In the genomic region with DNA sequence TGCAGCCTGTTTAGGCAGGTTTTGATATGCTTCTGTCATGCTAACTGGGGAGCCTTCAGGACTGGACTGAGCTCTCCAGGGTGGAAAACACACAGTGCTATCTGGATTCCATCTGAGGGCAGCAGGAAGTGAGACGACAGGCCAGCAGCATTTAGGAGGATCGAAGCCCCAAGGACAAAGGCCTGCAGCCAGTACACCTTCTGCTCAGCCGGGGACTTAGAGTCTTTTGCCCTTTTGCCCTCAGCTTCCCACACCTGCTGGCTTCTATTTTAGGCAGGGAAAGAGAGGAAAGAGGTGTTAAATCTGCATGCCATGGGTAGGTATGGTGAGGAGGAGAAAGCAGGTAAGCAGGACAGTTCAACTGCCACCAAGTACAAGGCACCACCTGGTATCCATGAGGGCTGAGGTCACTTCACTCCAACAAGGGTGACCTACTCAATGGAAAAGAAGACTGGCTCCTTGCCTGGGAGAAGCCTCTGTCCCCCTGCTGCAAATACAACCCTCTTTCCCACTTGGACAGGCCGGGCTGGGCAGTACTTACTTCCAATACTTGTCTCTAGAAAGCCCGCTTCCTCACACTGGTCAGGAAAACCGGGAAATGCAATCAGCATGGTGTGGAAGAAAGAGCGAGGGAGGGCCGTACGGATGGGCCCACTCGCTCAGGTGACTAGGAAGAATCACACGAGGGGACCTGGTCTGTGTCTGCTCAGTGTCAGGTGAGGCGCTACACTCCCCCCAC, we compare ENCODE assay signal across 21 cellular contexts. TPM values are rescaled to one million over a fixed set of nuclear protein-coding genes. Genes with fewer than 3 reads are reported as not detected.
DNase-seq lines count a peak whose midpoint lies in the region; ATAC-seq and TF ChIP-seq lines count a peak whose summit lies in the region.
"Had no signal": no experiment of that assay in that cellular context is flagged by ENCODE, and none has a peak within 500 bp of the region (broad histone marks: within the 10 kb centered on the region; RNA-seq: fewer than 3 reads in every experiment).

No MANE protein-coding gene starts in this region.

- H3K4me1 Mint-ChIP-seq in GM23338, result peaks cover 26% of the 10 kb centered on the region
- H3K4me1 Mint-ChIP-seq in activated CD4-positive, alpha-beta memory T cell treated with anti-CD3 and anti-CD28 coated beads for 36 hours (ENCODE audit: low read depth), result peaks cover 20% of the 10 kb centered on the region
- H3K4me1 Mint-ChIP-seq: neural progenitor cell had no signal

- H3K4me3 Mint-ChIP-seq in GM23338, result no peak overlapping the region
- H3K4me3 Mint-ChIP-seq in activated CD4-positive, alpha-beta memory T cell treated with anti-CD3 and anti-CD28 coated beads for 36 hours, result no peak overlapping the region
- H3K4me3 Mint-ChIP-seq: activated CD4-positive, alpha-beta T cell treated with anti-CD3 and anti-CD28 coated beads for 36 hours; neural progenitor cell had no signal

- H3K4ac ChIP-seq in trophoblast cell (ENCODE audit: low read depth, low read length), result no peak overlapping the region

- H4K91ac ChIP-seq in trophoblast cell (ENCODE audit: low read depth, low read length), result no peak overlapping the region

- H3K36me3 ChIP-seq in GM23338 (ENCODE audit: insufficient read depth) (peaks cover 11% of the 10 kb centered on the region; the same call in 1 of the 2 replicates), OCI-LY3 (replicated peaks; ENCODE audit: low read depth, low read length) (peaks cover 29% of the 10 kb centered on the region), esophagus (ENCODE audit: control insufficient read depth in 2 of 2, insufficient read depth in 2 of 2, low read length in 1 of 2) (peaks cover 9 to 16% of the 10 kb centered on the region in 2 donors), trophoblast cell (ENCODE audit: control insufficient read depth in 1 of 2, insufficient read depth in 2 of 2, low read length in 2 of 2) (peaks cover 23 to 24% of the 10 kb centered on the region in 2 experiments), SK-N-SH (replicated peaks in 1 of 2; ENCODE audit: control insufficient read depth in 1 of 2, insufficient read depth in 2 of 2, low read length in 1 of 2) (peaks cover 22 to 51% of the 10 kb centered on the region in 2 experiments)
- H3K36me3 ChIP-seq: neural progenitor cell had no signal

- intact Hi-C loops in activated CD4-positive, alpha-beta memory T cell treated with anti-CD3 and anti-CD28 coated beads for 36 hours (cut with micrococcal nuclease), result no loop called here

- no peak for TF ChIP-seq EP300 in SK-N-SH (IDR thresholded peaks at IDR 0.05; ENCODE audit: borderline replicate concordance in 1 of 2, low read depth in 1 of 2, low read length in 1 of 2)

- no peak overlapping the region for H3K23ac ChIP-seq in trophoblast cell (ENCODE audit: low read length)

- CTCF ChIA-PET in activated CD4-positive, alpha-beta memory T cell treated with anti-CD3 and anti-CD28 coated beads for 36 hours (lab: Charles Lee), result no interaction called here
- CTCF ChIA-PET in SK-N-SH (lab: Yijun Ruan, JAX), result interaction anchor here (2.0 kb wide), 1 partner anchor 30 kb away, joined by 8 read pairs; no protein-coding TSS in a partner anchor

- H3K4me2 ChIP-seq in GM23338 (no peak overlapping the region), OCI-LY3 (ENCODE audit: low read length) (peak overlapping the region; percentile 77), trophoblast cell (ENCODE audit: low read length) (no peak overlapping the region), SK-N-SH (no peak overlapping the region)
- H3K4me2 ChIP-seq: neural progenitor cell had no signal

- H3K4me1 ChIP-seq in GM23338 (ENCODE audit: insufficient read depth) (no peaks in the 10 kb centered on the region; the same call in 1 of the 2 replicates), OCI-LY3 (ENCODE audit: low read length) (peaks cover 94% of the 10 kb centered on the region), esophagus (ENCODE audit: control insufficient read depth in 2 of 2, insufficient read depth in 2 of 2, low read length in 1 of 2) (peaks cover 3 to 25% of the 10 kb centered on the region in 2 donors), trophoblast cell (ENCODE audit: control insufficient read depth in 1 of 2, insufficient read depth in 2 of 2, low read length in 2 of 2) (peaks cover 11 to 18% of the 10 kb centered on the region in 2 experiments), SK-N-SH (ENCODE audit: control insufficient read depth in 1 of 2, insufficient read depth in 2 of 2, low read depth in 1 of 2, low read length in 1 of 2) (peaks cover 0 to 5% of the 10 kb centered on the region in 2 experiments; a peak in 1 of 4 replicates)
- H3K4me1 ChIP-seq: neural progenitor cell had no signal

- no peak for TF ChIP-seq RAD21 in SK-N-SH (IDR thresholded peaks at IDR 0.05; ENCODE audit: low read length)

- H2BK120ac ChIP-seq in trophoblast cell (ENCODE audit: insufficient read depth, low read length, poor library complexity), result no peak overlapping the region

- POLR2A ChIA-PET in activated CD4-positive, alpha-beta memory T cell treated with anti-CD3 and anti-CD28 coated beads for 36 hours (lab: Charles Lee), result no interaction called here
- POLR2A ChIA-PET in SK-N-SH (lab: Yijun Ruan, JAX), result interaction anchor here (0.7 kb wide), 1 partner anchor 74 kb away, joined by 3 read pairs; no protein-coding TSS in a partner anchor

- WGBS in esophagus, 2 donors, result 74 to 75% methylated on average over 12 of the region's 12 CpGs
- no CpG with 5 or more reads among the region's 12 CpGs for WGBS in trophoblast cell (ENCODE audit: extremely low coverage, insufficient coverage, insufficient read length)
- WGBS in SK-N-SH (ENCODE audit: low lambda C conversion rate), result 82% methylated on average over 11 of the region's 12 CpGs

- no peak overlapping the region for H4K12ac ChIP-seq in trophoblast cell (ENCODE audit: low read depth, low read length)

- ATAC-seq in GM23338, result no peak
- ATAC-seq: activated CD4-positive, alpha-beta T cell treated with anti-CD3 and anti-CD28 coated beads for 36 hours; Panc1 had no signal

- H4K8ac ChIP-seq in trophoblast cell (ENCODE audit: low read depth, low read length), result no peak overlapping the region

- H3K27ac ChIP-seq in GM23338 (ENCODE audit: low read depth) (peak overlapping the region; percentile 19; the same call in 1 of the 2 replicates), OCI-LY3 (ENCODE audit: low read length) (peak overlapping the region; percentile 96), esophagus (ENCODE audit: low read depth in 2 of 2, low read length in 1 of 2) (peak overlapping the region; percentile 30 to 40), trophoblast cell (ENCODE audit: low read depth, low read length) (peak overlapping the region; percentile 24), SK-N-SH (ENCODE audit: low read depth in 2 of 2, low read length in 1 of 2) (no peak overlapping the region; a peak in 1 of 4 replicates)
- H3K27ac ChIP-seq: neural progenitor cell, SK-N-MC, thoracic aorta had no signal

- no peak overlapping the region for H2BK12ac ChIP-seq in trophoblast cell (ENCODE audit: low read length)

- H3K18ac ChIP-seq in trophoblast cell (ENCODE audit: low read length), result no peak overlapping the region

- 0 out of 2 replicates have a peak, but pooled peaks cover 2% of the 10 kb centered on the region for H3K79me2 ChIP-seq in GM23338 (replicated peaks; ENCODE audit: insufficient read depth)
- H3K79me2 ChIP-seq in OCI-LY3 (ENCODE audit: low read length), result peaks cover 24% of the 10 kb centered on the region
- H3K79me2 ChIP-seq in trophoblast cell (ENCODE audit: control insufficient read depth, insufficient read depth, low read length, poor library complexity), result no peaks in the 10 kb centered on the region
- no peaks in the 10 kb centered on the region for H3K79me2 ChIP-seq in SK-N-SH (ENCODE audit: insufficient read depth)

- peaks cover 3% of the 10 kb centered on the region for H3K79me1 ChIP-seq in trophoblast cell (ENCODE audit: low read length)

- no peak for DNase-seq in GM23338 (ENCODE audit: low spot score)
- peak in 1 of 2 donors; percentile 12 for DNase-seq in trophoblast cell
- no peak for DNase-seq in activated CD4-positive, alpha-beta memory T cell treated with anti-CD3 and anti-CD28 coated beads for 36 hours
- no peak for DNase-seq in SK-N-SH
- DNase-seq in middle frontal gyrus (ENCODE audit: extremely low spot score, low spot score), result no peak
- DNase-seq: activated CD4-positive, alpha-beta T cell treated with anti-CD3 and anti-CD28 coated beads for 36 hours; Caco-2; dorsolateral prefrontal cortex; erythroblast; NCI-H1417 treated with DMSO at 0.1 percent for 48 hours; NCI-H748 treated with DMSO at 0.1 percent for 48 hours; T1000 had no signal

- H3K4me3 ChIP-seq in GM23338 (no peak overlapping the region), OCI-LY3 (ENCODE audit: low read length) (peak overlapping the region; percentile 46), esophagus (ENCODE audit: low read depth in 1 of 2, low read length in 2 of 2) (no peak overlapping the region), trophoblast cell (ENCODE audit: low read depth, low read length) (no peak overlapping the region), SK-N-SH (ENCODE audit: low read depth in 2 of 2, low read length in 1 of 2) (no peak overlapping the region)
- H3K4me3 ChIP-seq: dorsolateral prefrontal cortex, neural progenitor cell, SK-N-MC, thoracic aorta had no signal

- no peak for TF ChIP-seq CTCF in GM23338 (conservative IDR thresholded peaks at IDR 0.05; ENCODE audit: low read depth in 2 of 2)
- no peak for TF ChIP-seq CTCF in OCI-LY3 (IDR thresholded peaks at IDR 0.05; ENCODE audit: low read depth, low read length)
- TF ChIP-seq CTCF in SK-N-SH (IDR thresholded peaks at IDR 0.05), result no peak

- no peaks in the 10 kb centered on the region for H3K9me3 Mint-ChIP-seq in GM23338
- H3K9me3 Mint-ChIP-seq in activated CD4-positive, alpha-beta memory T cell treated with anti-CD3 and anti-CD28 coated beads for 36 hours, result no peaks in the 10 kb centered on the region
- H3K9me3 Mint-ChIP-seq: activated T-helper 2 cell treated with anti-CD3 and anti-CD28 coated beads, Interferon-gamma antibody, Interleukin-2, Interleukin-4, amounts not matched to agents 10 μg/mL and 5 μg/mL and 100 μg/mL, durations not matched to agents 14 hours and 24 hours and 36 hours; neural progenitor cell had no signal

- H3K9me2 ChIP-seq in GM23338 (ENCODE audit: insufficient read depth) (no peaks in the 10 kb centered on the region), SK-N-SH (no peaks in the 10 kb centered on the region)

- H3K9ac ChIP-seq in OCI-LY3 (ENCODE audit: low read length) (peak overlapping the region; percentile 61; the same call in 1 of the 2 replicates), trophoblast cell (ENCODE audit: low read length) (no peak overlapping the region), SK-N-SH (no peak overlapping the region)
- H3K9ac ChIP-seq: neural progenitor cell had no signal

- no peak overlapping the region for H2AK5ac ChIP-seq in trophoblast cell (ENCODE audit: low read length)

- no peak overlapping the region for H3K14ac ChIP-seq in trophoblast cell (ENCODE audit: low read length)

- peak overlapping the region; percentile 56; the same call in 1 of the 2 replicates for H3K27ac Mint-ChIP-seq in GM23338
- no peak overlapping the region for H3K27ac Mint-ChIP-seq in activated CD4-positive, alpha-beta memory T cell treated with anti-CD3 and anti-CD28 coated beads for 36 hours
- H3K27ac Mint-ChIP-seq: activated CD4-positive, alpha-beta T cell treated with anti-CD3 and anti-CD28 coated beads for 36 hours; activated T-helper 2 cell treated with anti-CD3 and anti-CD28 coated beads, Interferon-gamma antibody, Interleukin-2, Interleukin-4, amounts not matched to agents 10 μg/mL and 5 μg/mL and 100 μg/mL, durations not matched to agents 14 hours and 24 hours and 36 hours; neural progenitor cell had no signal

- peaks cover 21% of the 10 kb centered on the region for H3K36me3 Mint-ChIP-seq in GM23338 (ENCODE audit: low read depth)
- peaks cover 8% of the 10 kb centered on the region for H3K36me3 Mint-ChIP-seq in activated CD4-positive, alpha-beta memory T cell treated with anti-CD3 and anti-CD28 coated beads for 36 hours

- H2AFZ ChIP-seq in GM23338 (no peak overlapping the region), OCI-LY3 (ENCODE audit: low read depth, low read length) (no peak overlapping the region), trophoblast cell (ENCODE audit: insufficient read depth, low read length, poor library complexity) (no peak overlapping the region), SK-N-SH (ENCODE audit: low read depth) (no peak overlapping the region)
- H2AFZ ChIP-seq: neural progenitor cell had no signal

- H2BK5ac ChIP-seq in trophoblast cell (ENCODE audit: low read depth, low read length, poor library complexity), result no peak overlapping the region

- H3F3A ChIP-seq in GM23338 (replicated peaks; ENCODE audit: low read depth) (0 out of 2 replicates have a peak, but pooled peaks cover 3% of the 10 kb centered on the region), SK-N-SH (replicated peaks; ENCODE audit: insufficient read depth) (no peaks in the 10 kb centered on the region)

- peaks cover 4% of the 10 kb centered on the region for H4K20me1 ChIP-seq in GM23338 (replicated peaks; ENCODE audit: insufficient read depth)
- H4K20me1 ChIP-seq in OCI-LY3 (ENCODE audit: insufficient read depth, low read length), result peaks cover under 1% of the 10 kb centered on the region; the same call in 1 of the 2 replicates
- H4K20me1 ChIP-seq in SK-N-SH (ENCODE audit: insufficient read depth), result no peaks in the 10 kb centered on the region

- H3K9me3 ChIP-seq in OCI-LY3 (ENCODE audit: insufficient read depth, low read length), result no peaks in the 10 kb centered on the region
- H3K9me3 ChIP-seq in esophagus (ENCODE audit: control insufficient read depth in 2 of 2, insufficient read depth in 1 of 2, low read depth in 1 of 2, low read length in 1 of 2), result no peaks in the 10 kb centered on the region
- no peaks in the 10 kb centered on the region for H3K9me3 ChIP-seq in trophoblast cell (ENCODE audit: insufficient read depth, low read depth, low read length)
- H3K9me3 ChIP-seq in SK-N-SH, result no peaks in the 10 kb centered on the region
- H3K9me3 ChIP-seq: Caco-2, thoracic aorta had no signal

- no peaks in the 10 kb centered on the region for H3K27me3 ChIP-seq in GM23338 (ENCODE audit: insufficient read depth)
- no peaks in the 10 kb centered on the region for H3K27me3 ChIP-seq in OCI-LY3 (ENCODE audit: low read depth, low read length)
- H3K27me3 ChIP-seq in esophagus (ENCODE audit: control insufficient read depth in 1 of 2, insufficient read depth in 2 of 2, low read length in 2 of 2), result no peaks in the 10 kb centered on the region
- no peaks in the 10 kb centered on the region for H3K27me3 ChIP-seq in trophoblast cell (ENCODE audit: insufficient read depth, low read length)
- no peaks in the 10 kb centered on the region for H3K27me3 ChIP-seq in SK-N-SH (ENCODE audit: insufficient read depth)
- H3K27me3 ChIP-seq: dorsolateral prefrontal cortex, neural progenitor cell had no signal

- peaks cover 7% of the 10 kb centered on the region for H3K27me3 Mint-ChIP-seq in GM23338 (ENCODE audit: insufficient read depth, low read depth, poor library complexity)
- H3K27me3 Mint-ChIP-seq in activated CD4-positive, alpha-beta memory T cell treated with anti-CD3 and anti-CD28 coated beads for 36 hours, result no peaks in the 10 kb centered on the region
- H3K27me3 Mint-ChIP-seq: activated CD4-positive, alpha-beta T cell treated with anti-CD3 and anti-CD28 coated beads for 36 hours had no signal

RNA-seq across cellular contexts. Expression of gene LARGE2, which starts 12.3 kb away (rescaled TPM):
- total RNA-seq in GM23338 (2014; rRNA removed; shearing (Covaris generic)), result 74.5 and 107 TPM in 2 replicates
- polyA plus RNA-seq in GM23338 (2016; fragmentation: Nextera tagmentation; extraction: Ambion mirVana), result 89.8 and 97.8 TPM in 2 replicates
- 10 to 100 TPM; 20.7 to 45.8 TPM for polyA plus RNA-seq in esophagus
- polyA plus RNA-seq in trophoblast cell (2013), result 7.3 and 8.4 TPM in 2 replicates
- total RNA-seq in activated CD4-positive, alpha-beta memory T cell treated with anti-CD3 and anti-CD28 coated beads for 36 hours, result 1 to 10 TPM; 1.1 to 1.6 TPM
- polyA plus RNA-seq in SK-N-SH (2012; rRNA removed), result 1.4 and 2.4 TPM in 2 replicates
- 0.94 and 1.6 TPM in 2 replicates for polyA plus RNA-seq in SK-N-SH (2012; cell fraction: cytosol; rRNA removed)
- 4.6 and 6.3 TPM in 2 replicates for polyA plus RNA-seq in SK-N-SH (2012; cell fraction: nucleus; rRNA removed)
- total RNA-seq: cardiac septum, G401 had no signal

RNA-seq across cellular contexts. Expression of gene PEX16, which starts 17.1 kb away (rescaled TPM):
- total RNA-seq in GM23338 (2014; rRNA removed; shearing (Covaris generic)), result 22.4 and 34.1 TPM in 2 replicates
- polyA plus RNA-seq in GM23338 (2016; fragmentation: Nextera tagmentation; extraction: Ambion mirVana) (23.3 and 27.6 TPM in 2 replicates), esophagus (10 to 100 TPM; 18.9 to 29.1 TPM), SK-N-SH (2012; rRNA removed) (44.1 and 46.4 TPM in 2 replicates)
- polyA plus RNA-seq in trophoblast cell (2013), result 14.1 and 15.5 TPM in 2 replicates
- 10 to 100 TPM; 28.2 to 34.6 TPM for total RNA-seq in activated CD4-positive, alpha-beta memory T cell treated with anti-CD3 and anti-CD28 coated beads for 36 hours
- polyA plus RNA-seq in SK-N-SH (2012; cell fraction: cytosol; rRNA removed), result 22.0 and 28.1 TPM in 2 replicates
- polyA plus RNA-seq in SK-N-SH (2012; cell fraction: nucleus; rRNA removed), result 92.8 and 94.1 TPM in 2 replicates

RNA-seq across cellular contexts. Expression of gene FREY1, which starts 27.7 kb away (rescaled TPM):
- 1.1 TPM in 1 of 2 replicates, not detected in the other for total RNA-seq in GM23338 (2014; rRNA removed; shearing (Covaris generic))
- polyA plus RNA-seq in GM23338 (2016; fragmentation: Nextera tagmentation; extraction: Ambion mirVana), result not detected in 2 replicates
- under 1 TPM; 0.16 to 0.49 TPM for polyA plus RNA-seq in esophagus
- 0.40 and 0.43 TPM in 2 replicates for polyA plus RNA-seq in trophoblast cell (2013)
- under 1 TPM; 0.73 to 0.88 TPM for total RNA-seq in activated CD4-positive, alpha-beta memory T cell treated with anti-CD3 and anti-CD28 coated beads for 36 hours
- polyA plus RNA-seq in SK-N-SH (2012; rRNA removed), result 0.30 and 0.49 TPM in 2 replicates
- polyA plus RNA-seq in SK-N-SH (2012; cell fraction: cytosol; rRNA removed), result 0.14 TPM in 1 of 2 replicates, not detected in the other
- 0.89 and 1.3 TPM in 2 replicates for polyA plus RNA-seq in SK-N-SH (2012; cell fraction: nucleus; rRNA removed)

RNA-seq across cellular contexts. Expression of gene MAPK8IP1, which starts 49.3 kb away (rescaled TPM):
- 34.1 and 39.4 TPM in 2 replicates for total RNA-seq in GM23338 (2014; rRNA removed; shearing (Covaris generic))
- polyA plus RNA-seq in GM23338 (2016; fragmentation: Nextera tagmentation; extraction: Ambion mirVana) (5.9 and 6.8 TPM in 2 replicates), esophagus (1 to 10 TPM in 1 of 2 donors, under 1 TPM in 1; 0.77 to 1.3 TPM), SK-N-SH (2012; rRNA removed) (11.0 and 12.5 TPM in 2 replicates)
- polyA plus RNA-seq in trophoblast cell (2013), result 7.4 and 8.1 TPM in 2 replicates
- total RNA-seq in activated CD4-positive, alpha-beta memory T cell treated with anti-CD3 and anti-CD28 coated beads for 36 hours, result under 1 TPM; 0.43 to 0.58 TPM
- 6.0 and 9.8 TPM in 2 replicates for polyA plus RNA-seq in SK-N-SH (2012; cell fraction: cytosol; rRNA removed)
- 21.1 and 22.5 TPM in 2 replicates for polyA plus RNA-seq in SK-N-SH (2012; cell fraction: nucleus; rRNA removed)

Comparison
In these comparisons a context has a peak if more than half of its experiments do, and no peak if none do; other contexts are left out.
1. H3K27ac ChIP-seq: peak in GM23338 (single experiment), OCI-LY3 (single experiment), esophagus (2 of 2) and trophoblast cell (single experiment); none in SK-N-SH (0 of 2).